In genomic region chr11:44621140-44621681, GRCh38 we compare ENCODE assay signal across 1 cellular context.
TF ChIP-seq lines count a peak whose summit lies in the region.

No MANE protein-coding gene starts in this region.

TF ChIP-seq in HepG2, 621 proteins besides CTCF, POLR2A, EP300 and RAD21 (continued from another document):
- TF ChIP-seq, protein P1, sequence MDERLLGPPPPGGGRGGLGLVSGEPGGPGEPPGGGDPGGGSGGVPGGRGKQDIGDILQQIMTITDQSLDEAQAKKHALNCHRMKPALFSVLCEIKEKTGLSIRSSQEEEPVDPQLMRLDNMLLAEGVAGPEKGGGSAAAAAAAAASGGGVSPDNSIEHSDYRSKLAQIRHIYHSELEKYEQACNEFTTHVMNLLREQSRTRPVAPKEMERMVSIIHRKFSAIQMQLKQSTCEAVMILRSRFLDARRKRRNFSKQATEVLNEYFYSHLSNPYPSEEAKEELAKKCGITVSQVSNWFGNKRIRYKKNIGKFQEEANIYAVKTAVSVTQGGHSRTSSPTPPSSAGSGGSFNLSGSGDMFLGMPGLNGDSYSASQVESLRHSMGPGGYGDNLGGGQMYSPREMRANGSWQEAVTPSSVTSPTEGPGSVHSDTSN (CRISPR knock-in tag; IDR thresholded peaks at IDR 0.05), result no peak
- peak; percentile 25; the same call in 1 of the 2 replicates for TF ChIP-seq FOXA3 (CRISPR knock-in tag; IDR thresholded peaks at IDR 0.05)
- TF ChIP-seq XRCC5 (optimal IDR thresholded peaks at IDR 0.05; ENCODE audit: low read length), result peak; percentile 86
- TF ChIP-seq, protein P2, sequence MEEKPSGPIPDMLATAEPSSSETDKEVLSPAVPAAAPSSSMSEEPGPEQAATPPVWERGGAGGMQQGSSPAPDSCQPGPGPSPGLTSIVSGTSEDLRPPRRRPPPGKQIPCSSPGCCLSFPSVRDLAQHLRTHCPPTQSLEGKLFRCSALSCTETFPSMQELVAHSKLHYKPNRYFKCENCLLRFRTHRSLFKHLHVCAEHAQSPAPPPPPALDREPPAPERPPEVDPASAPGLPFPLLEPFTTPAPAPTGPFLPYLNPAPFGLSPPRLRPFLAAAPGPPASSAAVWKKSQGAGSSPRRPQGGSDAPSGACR (CRISPR knock-in tag; IDR thresholded peaks at IDR 0.05), result no peak
- 0 out of 2 replicates have a peak, but pooled peaks have one; percentile 27 for TF ChIP-seq TOPORS (CRISPR knock-in tag; IDR thresholded peaks at IDR 0.05)
- TF ChIP-seq BRF2 (CRISPR knock-in tag; IDR thresholded peaks at IDR 0.05), result 0 out of 2 replicates have a peak, but pooled peaks have one; percentile 32
- peak; percentile 47; the same call in 1 of the 2 replicates for TF ChIP-seq TARDBP (CRISPR knock-in tag; IDR thresholded peaks at IDR 0.05)
- TF ChIP-seq, protein P3, sequence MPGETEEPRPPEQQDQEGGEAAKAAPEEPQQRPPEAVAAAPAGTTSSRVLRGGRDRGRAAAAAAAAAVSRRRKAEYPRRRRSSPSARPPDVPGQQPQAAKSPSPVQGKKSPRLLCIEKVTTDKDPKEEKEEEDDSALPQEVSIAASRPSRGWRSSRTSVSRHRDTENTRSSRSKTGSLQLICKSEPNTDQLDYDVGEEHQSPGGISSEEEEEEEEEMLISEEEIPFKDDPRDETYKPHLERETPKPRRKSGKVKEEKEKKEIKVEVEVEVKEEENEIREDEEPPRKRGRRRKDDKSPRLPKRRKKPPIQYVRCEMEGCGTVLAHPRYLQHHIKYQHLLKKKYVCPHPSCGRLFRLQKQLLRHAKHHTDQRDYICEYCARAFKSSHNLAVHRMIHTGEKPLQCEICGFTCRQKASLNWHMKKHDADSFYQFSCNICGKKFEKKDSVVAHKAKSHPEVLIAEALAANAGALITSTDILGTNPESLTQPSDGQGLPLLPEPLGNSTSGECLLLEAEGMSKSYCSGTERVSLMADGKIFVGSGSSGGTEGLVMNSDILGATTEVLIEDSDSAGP (CRISPR knock-in tag; IDR thresholded peaks at IDR 0.05; ENCODE audit: borderline replicate concordance), result peak; percentile 30; the same call in 1 of the 2 replicates
- 0 out of 2 replicates have a peak, but pooled peaks have one; percentile 34 for TF ChIP-seq ZBTB20 (CRISPR knock-in tag; IDR thresholded peaks at IDR 0.05; ENCODE audit: borderline replicate concordance, low read depth)
- TF ChIP-seq STAG1 (CRISPR knock-in tag; IDR thresholded peaks at IDR 0.05), result peak; percentile 92
- peak; percentile 31; the same call in 1 of the 2 replicates for TF ChIP-seq REPIN1 (CRISPR knock-in tag; IDR thresholded peaks at IDR 0.05; ENCODE audit: borderline replicate concordance, low read depth)
- no peak for TF ChIP-seq ZNF354B (CRISPR knock-in tag; IDR thresholded peaks at IDR 0.05)
- TF ChIP-seq, protein P4, sequence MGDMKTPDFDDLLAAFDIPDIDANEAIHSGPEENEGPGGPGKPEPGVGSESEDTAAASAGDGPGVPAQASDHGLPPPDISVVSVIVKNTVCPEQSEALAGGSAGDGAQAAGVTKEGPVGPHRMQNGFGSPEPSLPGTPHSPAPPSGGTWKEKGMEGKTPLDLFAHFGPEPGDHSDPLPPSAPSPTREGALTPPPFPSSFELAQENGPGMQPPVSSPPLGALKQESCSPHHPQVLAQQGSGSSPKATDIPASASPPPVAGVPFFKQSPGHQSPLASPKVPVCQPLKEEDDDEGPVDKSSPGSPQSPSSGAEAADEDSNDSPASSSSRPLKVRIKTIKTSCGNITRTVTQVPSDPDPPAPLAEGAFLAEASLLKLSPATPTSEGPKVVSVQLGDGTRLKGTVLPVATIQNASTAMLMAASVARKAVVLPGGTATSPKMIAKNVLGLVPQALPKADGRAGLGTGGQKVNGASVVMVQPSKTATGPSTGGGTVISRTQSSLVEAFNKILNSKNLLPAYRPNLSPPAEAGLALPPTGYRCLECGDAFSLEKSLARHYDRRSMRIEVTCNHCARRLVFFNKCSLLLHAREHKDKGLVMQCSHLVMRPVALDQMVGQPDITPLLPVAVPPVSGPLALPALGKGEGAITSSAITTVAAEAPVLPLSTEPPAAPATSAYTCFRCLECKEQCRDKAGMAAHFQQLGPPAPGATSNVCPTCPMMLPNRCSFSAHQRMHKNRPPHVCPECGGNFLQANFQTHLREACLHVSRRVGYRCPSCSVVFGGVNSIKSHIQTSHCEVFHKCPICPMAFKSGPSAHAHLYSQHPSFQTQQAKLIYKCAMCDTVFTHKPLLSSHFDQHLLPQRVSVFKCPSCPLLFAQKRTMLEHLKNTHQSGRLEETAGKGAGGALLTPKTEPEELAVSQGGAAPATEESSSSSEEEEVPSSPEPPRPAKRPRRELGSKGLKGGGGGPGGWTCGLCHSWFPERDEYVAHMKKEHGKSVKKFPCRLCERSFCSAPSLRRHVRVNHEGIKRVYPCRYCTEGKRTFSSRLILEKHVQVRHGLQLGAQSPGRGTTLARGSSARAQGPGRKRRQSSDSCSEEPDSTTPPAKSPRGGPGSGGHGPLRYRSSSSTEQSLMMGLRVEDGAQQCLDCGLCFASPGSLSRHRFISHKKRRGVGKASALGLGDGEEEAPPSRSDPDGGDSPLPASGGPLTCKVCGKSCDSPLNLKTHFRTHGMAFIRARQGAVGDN (CRISPR knock-in tag; IDR thresholded peaks at IDR 0.05), result peak; percentile 41
- TF ChIP-seq, protein P5, sequence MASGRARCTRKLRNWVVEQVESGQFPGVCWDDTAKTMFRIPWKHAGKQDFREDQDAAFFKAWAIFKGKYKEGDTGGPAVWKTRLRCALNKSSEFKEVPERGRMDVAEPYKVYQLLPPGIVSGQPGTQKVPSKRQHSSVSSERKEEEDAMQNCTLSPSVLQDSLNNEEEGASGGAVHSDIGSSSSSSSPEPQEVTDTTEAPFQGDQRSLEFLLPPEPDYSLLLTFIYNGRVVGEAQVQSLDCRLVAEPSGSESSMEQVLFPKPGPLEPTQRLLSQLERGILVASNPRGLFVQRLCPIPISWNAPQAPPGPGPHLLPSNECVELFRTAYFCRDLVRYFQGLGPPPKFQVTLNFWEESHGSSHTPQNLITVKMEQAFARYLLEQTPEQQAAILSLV (CRISPR knock-in tag; IDR thresholded peaks at IDR 0.05; ENCODE audit: borderline replicate concordance), result 0 out of 2 replicates have a peak, but pooled peaks have one; percentile 19
- TF ChIP-seq HMGXB4 (CRISPR knock-in tag; IDR thresholded peaks at IDR 0.05; ENCODE audit: borderline replicate concordance in 1 of 2, low read depth in 1 of 2), result peak in 1 of 2 experiments; percentile 22; a peak in 1 of 4 replicates
- TF ChIP-seq, protein P6, sequence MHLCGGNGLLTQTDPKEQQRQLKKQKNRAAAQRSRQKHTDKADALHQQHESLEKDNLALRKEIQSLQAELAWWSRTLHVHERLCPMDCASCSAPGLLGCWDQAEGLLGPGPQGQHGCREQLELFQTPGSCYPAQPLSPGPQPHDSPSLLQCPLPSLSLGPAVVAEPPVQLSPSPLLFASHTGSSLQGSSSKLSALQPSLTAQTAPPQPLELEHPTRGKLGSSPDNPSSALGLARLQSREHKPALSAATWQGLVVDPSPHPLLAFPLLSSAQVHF (CRISPR knock-in tag; IDR thresholded peaks at IDR 0.05), result no peak
- TF ChIP-seq HNRNPLL (IDR thresholded peaks at IDR 0.05; ENCODE audit: low read depth, low read length, poor library complexity, severe bottlenecking), result peak; percentile 19
- TF ChIP-seq BHLHE40 (IDR thresholded peaks at IDR 0.05; ENCODE audit: low read length), result 0 out of 2 replicates have a peak, but pooled peaks have one; percentile 9
- peak; percentile 35 for TF ChIP-seq YY1 (IDR thresholded peaks at IDR 0.05; ENCODE audit: insufficient read depth, insufficient replicate concordance, low read depth, low read length)
- peak; percentile 62; the same call in 1 of the 2 replicates for TF ChIP-seq NFKB2 (CRISPR knock-in tag; IDR thresholded peaks at IDR 0.05; ENCODE audit: borderline replicate concordance)
- TF ChIP-seq ZNF782 (CRISPR knock-in tag; IDR thresholded peaks at IDR 0.05; ENCODE audit: borderline replicate concordance), result 0 out of 2 replicates have a peak, but pooled peaks have one; percentile 31
- TF ChIP-seq UBTF (CRISPR knock-in tag; IDR thresholded peaks at IDR 0.05), result 0 out of 2 replicates have a peak, but pooled peaks have one; percentile 22
